In genomic region chr12:46660719-46661118, GRCh38 we compare ENCODE assay signal across 2 cellular contexts.
TF ChIP-seq lines count a peak whose summit lies in the region.

No MANE protein-coding gene starts in this region.

TF ChIP-seq in IMR-90, 13 proteins besides CTCF, POLR2A, EP300 and RAD21:
- TF ChIP-seq ELK1 (IDR thresholded peaks at IDR 0.05; ENCODE audit: borderline replicate concordance, low read depth, low read length) (no peak), CHD1 (IDR thresholded peaks at IDR 0.05; ENCODE audit: low read depth, low read length) (no peak), RFX5 (IDR thresholded peaks at IDR 0.05; ENCODE audit: low read depth, low read length) (no peak), BHLHE40 (IDR thresholded peaks at IDR 0.05; ENCODE audit: low read depth, low read length) (no peak), SMC3 (IDR thresholded peaks at IDR 0.05; ENCODE audit: low read depth, low read length) (0 out of 2 replicates have a peak, but pooled peaks have one; percentile 6), NFE2L2 (IDR thresholded peaks at IDR 0.05; ENCODE audit: low read depth, low read length) (0 out of 2 replicates have a peak, but pooled peaks have one; percentile 22), CEBPB (IDR thresholded peaks at IDR 0.05; ENCODE audit: low read depth, low read length) (peak; percentile 53; the same call in 1 of the 2 replicates)

TF ChIP-seq in GM12878, 131 proteins besides CTCF, POLR2A, EP300 and RAD21:
- TF ChIP-seq NR2C1 (IDR thresholded peaks at IDR 0.05) (no peak), SRF (IDR thresholded peaks at IDR 0.05; ENCODE audit: low read depth in 2 of 2, low read length in 2 of 2) (0 out of 4 replicates have a peak, but pooled peaks of 1 of the 2 experiments have one; percentile 24)
